Comparison of ENCODE assay signal across 21 cellular contexts in genomic region chr15:58303236-58303635, GRCh38.
A peak's percentile ranks its signal among the peaks of the same experiment; 100 is the strongest.
DNase-seq lines count a peak whose midpoint lies in the region; ATAC-seq lines count a peak whose summit lies in the region.
"Had no signal": no experiment of that assay in that cellular context is flagged by ENCODE, and none has a peak within 500 bp of the region (broad histone marks: within the 10 kb centered on the region; RNA-seq: fewer than 3 reads in every experiment).

No MANE protein-coding gene starts in this region.

- H3K27me3 Mint-ChIP-seq in T-helper 2 cell treated with Interferon-gamma antibody and Interleukin-4, amounts not matched to agents 5 μg/mL and 100 μg/mL, for 36 hours (ENCODE audit: low read depth) = no peaks in the 10 kb centered on the region
- no peaks in the 10 kb centered on the region for H3K27me3 Mint-ChIP-seq in stimulated activated naive CD8-positive, alpha-beta T cell treated with anti-CD3 and anti-CD28 coated beads, Interleukin-15, amount 100 ng/mL, for 72 hours
- H3K27me3 Mint-ChIP-seq in activated naive CD8-positive, alpha-beta T cell treated with anti-CD3 and anti-CD28 coated beads for 36 hours = no peaks in the 10 kb centered on the region

- no peak overlapping the region for H3K27ac Mint-ChIP-seq in T-helper 2 cell treated with Interferon-gamma antibody and Interleukin-4, amounts not matched to agents 5 μg/mL and 100 μg/mL, for 36 hours
- H3K27ac Mint-ChIP-seq in stimulated activated naive CD8-positive, alpha-beta T cell treated with anti-CD3 and anti-CD28 coated beads, Interleukin-15, amount 100 ng/mL, for 72 hours = no peak overlapping the region
- no peak overlapping the region for H3K27ac Mint-ChIP-seq in activated naive CD8-positive, alpha-beta T cell treated with anti-CD3 and anti-CD28 coated beads for 36 hours

- peaks cover 15% of the 10 kb centered on the region for H3K4me1 Mint-ChIP-seq in T-helper 2 cell treated with Interferon-gamma antibody and Interleukin-4, amounts not matched to agents 5 μg/mL and 100 μg/mL, for 36 hours (ENCODE audit: low read depth)
- peaks cover 17% of the 10 kb centered on the region for H3K4me1 Mint-ChIP-seq in stimulated activated naive CD8-positive, alpha-beta T cell treated with anti-CD3 and anti-CD28 coated beads, Interleukin-15, amount 100 ng/mL, for 72 hours
- H3K4me1 Mint-ChIP-seq in activated naive CD8-positive, alpha-beta T cell treated with anti-CD3 and anti-CD28 coated beads for 36 hours = peaks cover 25% of the 10 kb centered on the region

- no peak for DNase-seq in T-helper 2 cell treated with Interferon-gamma antibody and Interleukin-4, amounts not matched to agents 5 μg/mL and 100 μg/mL, for 36 hours (ENCODE audit: low spot score)
- no peak for DNase-seq in T-helper 2 cell
- no peak for DNase-seq in stimulated activated naive CD8-positive, alpha-beta T cell treated with anti-CD3 and anti-CD28 coated beads, Interleukin-15, amount 100 ng/mL, for 72 hours
- no peak for DNase-seq in stimulated activated naive CD8-positive, alpha-beta T cell treated with anti-CD3 and anti-CD28 coated beads, Interleukin-15, Interleukin-2, amounts not matched to agents 100 U/mL and 50 U/mL, for 24 hours
- no peak for DNase-seq in activated naive CD8-positive, alpha-beta T cell treated with anti-CD3 and anti-CD28 coated beads for 36 hours
- DNase-seq: 8988T, DND-41, GM23248, KG1, NCI-H1048, NCI-H1436 treated with DMSO at 0.1 percent for 48 hours, NCI-H2081, NCI-H2227 treated with DMSO at 0.1 percent for 48 hours, NCI-H524 treated with DMSO at 0.1 percent for 48 hours, Peyer's patch, SHP77 had no signal

- ATAC-seq in stimulated activated naive CD8-positive, alpha-beta T cell treated with anti-CD3 and anti-CD28 coated beads, Interleukin-15, amount 100 ng/mL, for 72 hours = no peak
- no peak for ATAC-seq in stimulated activated naive CD8-positive, alpha-beta T cell treated with anti-CD3 and anti-CD28 coated beads, Interleukin-15, Interleukin-2, amounts not matched to agents 100 U/mL and 50 U/mL, for 24 hours
- ATAC-seq in HG02970 (IDR thresholded peaks at IDR 0.05; ENCODE audit: low FRiP score, unreplicated experiment) (no peak), GM19395 (IDR thresholded peaks at IDR 0.05; ENCODE audit: unreplicated experiment) (no peak), HG02610 (IDR thresholded peaks at IDR 0.05; ENCODE audit: unreplicated experiment) (no peak)
- ATAC-seq: GM12878, HCT116 had no signal

- peak overlapping the region; percentile 37 for H3K4me3 Mint-ChIP-seq in T-helper 2 cell treated with Interferon-gamma antibody and Interleukin-4, amounts not matched to agents 5 μg/mL and 100 μg/mL, for 36 hours
- H3K4me3 Mint-ChIP-seq in stimulated activated naive CD8-positive, alpha-beta T cell treated with anti-CD3 and anti-CD28 coated beads, Interleukin-15, amount 100 ng/mL, for 72 hours = peak overlapping the region; percentile 47 to 51
- peak overlapping the region; percentile 36 for H3K4me3 Mint-ChIP-seq in activated naive CD8-positive, alpha-beta T cell treated with anti-CD3 and anti-CD28 coated beads for 36 hours

- peaks cover 4% of the 10 kb centered on the region for H3K9me3 Mint-ChIP-seq in T-helper 2 cell treated with Interferon-gamma antibody and Interleukin-4, amounts not matched to agents 5 μg/mL and 100 μg/mL, for 36 hours
- no peaks in the 10 kb centered on the region for H3K9me3 Mint-ChIP-seq in stimulated activated naive CD8-positive, alpha-beta T cell treated with anti-CD3 and anti-CD28 coated beads, Interleukin-15, amount 100 ng/mL, for 72 hours
- no peaks in the 10 kb centered on the region for H3K9me3 Mint-ChIP-seq in activated naive CD8-positive, alpha-beta T cell treated with anti-CD3 and anti-CD28 coated beads for 36 hours

- no peaks in the 10 kb centered on the region for H3K36me3 Mint-ChIP-seq in T-helper 2 cell treated with Interferon-gamma antibody and Interleukin-4, amounts not matched to agents 5 μg/mL and 100 μg/mL, for 36 hours (ENCODE audit: low read depth)
- no peaks in the 10 kb centered on the region for H3K36me3 Mint-ChIP-seq in activated naive CD8-positive, alpha-beta T cell treated with anti-CD3 and anti-CD28 coated beads for 36 hours
